Comparison of ENCODE assay signal across 13 cellular contexts in the genomic region with DNA sequence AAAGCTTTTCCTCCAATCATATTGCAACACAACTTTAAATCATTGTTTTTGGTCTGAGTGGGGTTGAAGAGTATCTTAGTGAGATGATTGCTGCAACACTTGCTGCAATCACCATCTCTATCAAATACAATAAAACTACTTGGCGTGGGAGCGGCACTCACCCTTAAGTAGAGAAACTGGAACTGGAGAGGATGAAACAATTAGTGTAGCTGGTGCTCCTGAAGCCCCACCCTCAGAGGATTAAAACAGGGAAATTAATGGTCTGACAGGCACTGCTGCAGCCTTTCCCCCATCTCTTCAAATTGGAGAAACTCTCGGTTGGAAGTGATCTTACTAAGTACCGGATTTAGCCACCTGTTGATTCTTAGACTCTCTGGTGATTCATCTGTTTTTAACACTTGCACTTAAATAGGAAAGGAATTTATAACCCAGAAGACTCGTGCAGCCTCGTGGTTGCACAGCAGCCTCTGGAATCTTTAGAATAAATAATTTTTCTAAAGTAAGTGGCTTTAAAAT.
A peak's percentile ranks its signal among the peaks of the same experiment; 100 is the strongest.
DNase-seq lines count a peak whose midpoint lies in the region; ATAC-seq and TF ChIP-seq lines count a peak whose summit lies in the region.
"Had no signal": no experiment of that assay in that cellular context is flagged by ENCODE, and none has a peak within 500 bp of the region (broad histone marks: within the 10 kb centered on the region; RNA-seq: fewer than 3 reads in every experiment).

No MANE protein-coding gene starts in this region.

- no peak overlapping the region for H2BK15ac ChIP-seq in IMR-90 (ENCODE audit: low read depth, low read length)

- no peak overlapping the region for H3K4ac ChIP-seq in IMR-90 (ENCODE audit: low read depth, low read length)

- no peak overlapping the region for H2AK5ac ChIP-seq in IMR-90 (ENCODE audit: low read depth, low read length)

- peaks cover 3% of the 10 kb centered on the region for H3K9me3 ChIP-seq in IMR-90 (ENCODE audit: control insufficient read depth, insufficient read depth, low read length)
- H3K9me3 ChIP-seq: testis had no signal

- H3K9ac ChIP-seq in IMR-90 (ENCODE audit: low read depth, low read length) = no peak overlapping the region

- H3K18ac ChIP-seq in IMR-90 (ENCODE audit: low read depth, low read length) = no peak overlapping the region

- H4K91ac ChIP-seq in IMR-90 (ENCODE audit: insufficient read depth, low read depth, low read length) = no peak overlapping the region

- H3K14ac ChIP-seq in IMR-90 (replicated peaks; ENCODE audit: low read depth, low read length) = no peak overlapping the region

- DNase-seq in IMR-90 (peak; percentile 74), NCI-H82 (lab: John Stamatoyannopoulos, UW) (peak; percentile 99), retina (peak; percentile 19), H4 (ENCODE audit: low spot score) (no peak)
- no peak for DNase-seq in activated CD4-positive, alpha-beta T cell treated with anti-CD3 and anti-CD28 coated beads, Interleukin-2, amount 50 U/mL, for 48 hours
- DNase-seq: activated CD8-positive, alpha-beta T cell treated with anti-CD3 and anti-CD28 coated beads for 36 hours; DMS153; Karpas-422; NCI-H526 treated with DMSO at 0.1 percent for 48 hours; right cardiac atrium; testis had no signal

- H3K79me1 ChIP-seq in IMR-90 (ENCODE audit: low read depth in 1 of 2, low read length in 2 of 2) = no peaks in the 10 kb centered on the region

- in situ Hi-C loops in IMR-90 (cut with MboI; ENCODE audit: low sequenced_read_pairs) = no loop called here

- H2AK9ac ChIP-seq in IMR-90 (replicated peaks; ENCODE audit: low read depth, low read length, poor library complexity) = no peak overlapping the region

- no peak for TF ChIP-seq POLR2A in IMR-90 (IDR thresholded peaks at IDR 0.05; ENCODE audit: low read depth, low read length)

- H2BK5ac ChIP-seq in IMR-90 (ENCODE audit: low read depth, low read length, poor library complexity, severe bottlenecking) = no peak overlapping the region

- ATAC-seq in IMR-90 (ENCODE audit: low read depth) (peak; percentile 93), esophagus mucosa (peak; percentile 79), SK-N-SH treated with all-trans-retinoic acid at 6 μM for 48 hours (no peak; the same call in 1 of the 3 replicates)
- ATAC-seq: activated CD8-positive, alpha-beta T cell treated with anti-CD3 and anti-CD28 coated beads for 36 hours; right cardiac atrium had no signal

- WGBS in IMR-90 (ENCODE audit: extremely low coverage in 2 of 2, insufficient read length in 1 of 2), 2 experiments = no CpG with 5 or more reads among the region's 6 CpGs

- H2BK120ac ChIP-seq in IMR-90 (ENCODE audit: low read depth, low read length) = no peak overlapping the region

- peaks cover 3% of the 10 kb centered on the region; the same call in 1 of the 2 replicates for H3K4me1 ChIP-seq in IMR-90 (ENCODE audit: control insufficient read depth, insufficient read depth, low read length)
- H3K4me1 ChIP-seq: testis had no signal

- no peak overlapping the region for H2BK20ac ChIP-seq in IMR-90 (ENCODE audit: low read depth, low read length)

- POLR2A ChIA-PET in IMR-90 (lab: Charles Lee; ENCODE audit: unreplicated experiment) = no interaction called here

- no peak overlapping the region for H3K23ac ChIP-seq in IMR-90 (ENCODE audit: low read depth, low read length)

- H3K27ac ChIP-seq in IMR-90 (ENCODE audit: insufficient read depth, low read length) = no peak overlapping the region
- H3K27ac ChIP-seq: testis had no signal

- no peak overlapping the region for H3K56ac ChIP-seq in IMR-90 (ENCODE audit: extremely low read depth, insufficient read depth, low read length)

- dilution Hi-C loops in IMR-90 (cut with HindIII; ENCODE audit: low sequenced_read_pairs, unreplicated experiment) = no loop called here

- no peak overlapping the region for H4K5ac ChIP-seq in IMR-90 (ENCODE audit: low read depth, low read length)

- H3K9me1 ChIP-seq in IMR-90 (ENCODE audit: insufficient read depth, low read length) = no peaks in the 10 kb centered on the region; the same call in 1 of the 2 replicates

- BruUV-seq in IMR-90 (replicated peaks; lab: Mats Ljungman, UMichigan) = no TSS peak

- intact Hi-C loops in IMR-90 (cut with micrococcal nuclease) = loop anchor here (10.0 kb wide), 2 partner anchors 311 to 441 kb away; no protein-coding TSS in a partner anchor

- peak overlapping the region; percentile 49 for H3K4me2 ChIP-seq in IMR-90 (ENCODE audit: low read depth, low read length)

- H2AFZ ChIP-seq in IMR-90 (replicated peaks; ENCODE audit: low read length, poor library complexity) = no peak overlapping the region

- no peaks in the 10 kb centered on the region for H3K27me3 ChIP-seq in IMR-90 (ENCODE audit: control insufficient read depth, insufficient read depth, low read length)
- H3K27me3 ChIP-seq: testis had no signal

- peaks cover 3% of the 10 kb centered on the region; the same call in 1 of the 2 replicates for H4K20me1 ChIP-seq in IMR-90 (ENCODE audit: insufficient read depth, low read length)

- CTCF ChIA-PET in IMR-90 (lab: Yijun Ruan, JAX) = interaction anchor here (0.6 kb wide), 1 partner anchor 31 kb away, joined by 3 read pairs; no protein-coding TSS in a partner anchor

- no peak overlapping the region for H3K4me3 ChIP-seq in IMR-90 (ENCODE audit: insufficient read depth, low read depth, low read length)
- H3K4me3 ChIP-seq: testis had no signal

- TF ChIP-seq RAD21 in IMR-90 (IDR thresholded peaks at IDR 0.05; ENCODE audit: low read length) = no peak

- H4K8ac ChIP-seq in IMR-90 (ENCODE audit: low read depth in 2 of 2, low read length in 2 of 2) = no peak overlapping the region

- no peaks in the 10 kb centered on the region for H3K36me3 ChIP-seq in IMR-90 (ENCODE audit: control insufficient read depth, insufficient read depth, low read length)

- no peak for TF ChIP-seq CTCF in IMR-90 (conservative IDR thresholded peaks at IDR 0.05; ENCODE audit: low read depth, low read length)

TF ChIP-seq in IMR-90, 13 proteins besides CTCF, POLR2A, EP300 and RAD21:
- TF ChIP-seq SMC3 (IDR thresholded peaks at IDR 0.05; ENCODE audit: low read depth, low read length) (no peak), BHLHE40 (IDR thresholded peaks at IDR 0.05; ENCODE audit: low read depth, low read length) (peak; percentile 93), MAZ (IDR thresholded peaks at IDR 0.05; ENCODE audit: borderline replicate concordance, low read depth, low read length) (no peak), RFX5 (IDR thresholded peaks at IDR 0.05; ENCODE audit: low read depth, low read length) (no peak), CEBPB (IDR thresholded peaks at IDR 0.05; ENCODE audit: low read depth, low read length) (peak; percentile 57), CHD1 (IDR thresholded peaks at IDR 0.05; ENCODE audit: low read depth, low read length) (no peak)

TF ChIP-seq in SK-N-SH treated with all-trans-retinoic acid at 6 μM for 48 hours, 23 proteins besides CTCF, POLR2A, EP300 and RAD21:
- no peak for TF ChIP-seq ARNTL (CRISPR knock-in tag; IDR thresholded peaks at IDR 0.05; ENCODE audit: borderline replicate concordance, low read depth)
- no peak for TF ChIP-seq ZFP30 (CRISPR knock-in tag; IDR thresholded peaks at IDR 0.05)
- TF ChIP-seq PPARA (CRISPR knock-in tag; IDR thresholded peaks at IDR 0.05; ENCODE audit: borderline replicate concordance) = no peak
- no peak for TF ChIP-seq ZNF565 (CRISPR knock-in tag; conservative IDR thresholded peaks at IDR 0.05; ENCODE audit: low read depth)
- TF ChIP-seq TCF4 (CRISPR knock-in tag; IDR thresholded peaks at IDR 0.05; ENCODE audit: borderline replicate concordance) = no peak
- TF ChIP-seq OSR1 (CRISPR knock-in tag; IDR thresholded peaks at IDR 0.05) = no peak
- TF ChIP-seq BACH2 (CRISPR knock-in tag; IDR thresholded peaks at IDR 0.05; ENCODE audit: borderline replicate concordance) = no peak
- TF ChIP-seq, protein P1, sequence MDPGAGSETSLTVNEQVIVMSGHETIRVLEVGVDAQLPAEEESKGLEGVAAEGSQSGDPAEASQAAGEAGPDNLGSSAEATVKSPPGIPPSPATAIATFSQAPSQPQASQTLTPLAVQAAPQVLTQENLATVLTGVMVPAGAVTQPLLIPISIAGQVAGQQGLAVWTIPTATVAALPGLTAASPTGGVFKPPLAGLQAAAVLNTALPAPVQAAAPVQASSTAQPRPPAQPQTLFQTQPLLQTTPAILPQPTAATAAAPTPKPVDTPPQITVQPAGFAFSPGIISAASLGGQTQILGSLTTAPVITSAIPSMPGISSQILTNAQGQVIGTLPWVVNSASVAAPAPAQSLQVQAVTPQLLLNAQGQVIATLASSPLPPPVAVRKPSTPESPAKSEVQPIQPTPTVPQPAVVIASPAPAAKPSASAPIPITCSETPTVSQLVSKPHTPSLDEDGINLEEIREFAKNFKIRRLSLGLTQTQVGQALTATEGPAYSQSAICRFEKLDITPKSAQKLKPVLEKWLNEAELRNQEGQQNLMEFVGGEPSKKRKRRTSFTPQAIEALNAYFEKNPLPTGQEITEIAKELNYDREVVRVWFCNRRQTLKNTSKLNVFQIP (CRISPR knock-in tag; IDR thresholded peaks at IDR 0.05; ENCODE audit: borderline replicate concordance, low read depth) = no peak
- no peak for TF ChIP-seq ZC3H10 (CRISPR knock-in tag; IDR thresholded peaks at IDR 0.05)
- TF ChIP-seq ZNF70 (CRISPR knock-in tag; IDR thresholded peaks at IDR 0.05) = no peak

Comparison
In these comparisons a context has a peak if more than half of its experiments do, and no peak if none do; other contexts are left out.
1. DNase-seq: peak in IMR-90 (single experiment), NCI-H82 (single experiment) and retina (single experiment); none in activated CD4-positive, alpha-beta T cell treated with anti-CD3 and anti-CD28 coated beads, Interleukin-2, amount 50 U/mL, for 48 hours (0 of 2) and H4 (single experiment).